8 cellular contexts compared by ENCODE assay signal in the genomic region with DNA sequence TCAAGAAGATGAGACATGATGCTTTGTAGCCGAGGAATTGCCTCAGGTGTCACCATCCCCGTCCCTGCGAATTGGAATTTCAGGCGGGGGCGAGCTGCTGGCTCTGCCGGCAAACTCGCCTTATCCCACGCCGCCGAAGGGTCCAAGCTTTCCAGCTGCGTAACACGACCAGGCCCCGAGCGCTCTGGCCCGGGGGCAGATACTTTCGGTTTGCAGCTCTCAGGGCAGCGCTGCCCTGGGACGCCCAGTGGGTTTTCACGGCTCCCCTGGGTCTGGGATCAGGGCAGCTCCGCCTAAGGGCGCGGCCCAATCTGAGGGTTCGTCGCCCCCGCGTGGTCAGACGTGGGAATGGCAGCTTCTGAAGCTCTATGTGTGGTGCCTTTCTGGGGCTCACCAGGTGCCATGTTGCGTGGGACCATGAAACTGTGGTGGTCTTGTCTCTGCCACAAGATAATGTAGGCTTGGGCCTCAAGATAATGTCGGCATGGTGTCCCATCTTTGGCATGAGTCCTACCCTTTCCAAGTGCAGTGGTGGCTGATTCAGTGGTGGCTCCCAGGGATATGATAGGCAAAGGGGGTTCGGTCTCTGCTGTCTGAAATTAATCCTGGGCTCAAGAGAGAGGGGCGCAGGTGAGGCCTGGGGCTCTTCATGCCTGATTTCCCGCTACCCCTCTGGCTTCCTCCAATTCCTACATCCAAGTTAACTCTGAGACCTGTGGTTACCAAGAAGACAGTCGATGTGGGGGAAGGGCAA. TPM values are rescaled to one million over a fixed set of nuclear protein-coding genes. Genes with fewer than 3 reads are reported as not detected.
A peak's percentile ranks its signal among the peaks of the same experiment; 100 is the strongest.
DNase-seq lines count a peak whose midpoint lies in the region; ATAC-seq and TF ChIP-seq lines count a peak whose summit lies in the region.

No MANE protein-coding gene starts in this region.

- H3K27ac ChIP-seq in right atrium auricular region (peak overlapping the region; percentile 68 to 82), psoas muscle (peak overlapping the region; percentile 72)

- H3K27me3 ChIP-seq in right atrium auricular region, result no peaks in the 10 kb centered on the region
- no peaks in the 10 kb centered on the region for H3K27me3 ChIP-seq in psoas muscle (ENCODE audit: insufficient read depth in 3 of 3, low read length in 2 of 3)

- no peaks in the 10 kb centered on the region for H3K4me1 ChIP-seq in right atrium auricular region
- peaks cover 7% of the 10 kb centered on the region for H3K4me1 ChIP-seq in psoas muscle

- ATAC-seq in psoas muscle, result peak; percentile 99 to 100 (median 99)

- no peaks in the 10 kb centered on the region for H3K9me3 Mint-ChIP-seq in T-helper 1 cell treated with Interleukin-12 subunit alpha and Interleukin-12 subunit beta and Interleukin-4 antibody, amounts not matched to agents 30 μg/mL and 1 μg/mL, for 36 hours

- 9 to 11% (median 10%) methylated on average over 33 of the region's 33 CpGs for WGBS in psoas muscle, 3 donors

- intact Hi-C loops in psoas muscle (cut with DNase I), result loop anchor here (1.0 to 5.0 kb wide), 6 partner anchors 63 to 335 kb away; partner anchors contain the start of gene SYS1 (in 1 of the 2)

- DNase-seq in EL, result peak; percentile 90
- DNase-seq in HCEC 1CT, result peak; percentile 76
- DNase-seq in NCI-H1092 (lab: John Stamatoyannopoulos, UW), result peak; percentile 76
- peak; percentile 33 to 94 (median 82) for DNase-seq in amygdala (lab: John Stamatoyannopoulos, UW)
- DNase-seq in right atrium auricular region (ENCODE audit: low spot score), result peak; percentile 93
- peak; percentile 89 to 94 for DNase-seq in psoas muscle
- peak; percentile 91 for DNase-seq in ureter (ENCODE audit: low spot score)

- no peak overlapping the region for H3K27ac Mint-ChIP-seq in T-helper 1 cell treated with Interleukin-12 subunit alpha and Interleukin-12 subunit beta and Interleukin-4 antibody, amounts not matched to agents 30 μg/mL and 1 μg/mL, for 36 hours

- H3K4me3 ChIP-seq in right atrium auricular region, result peak overlapping the region; percentile 37 to 62
- H3K4me3 ChIP-seq in psoas muscle, result peak overlapping the region; percentile 83

- no peaks in the 10 kb centered on the region for H3K27me3 Mint-ChIP-seq in T-helper 1 cell treated with Interleukin-12 subunit alpha and Interleukin-12 subunit beta and Interleukin-4 antibody, amounts not matched to agents 30 μg/mL and 1 μg/mL, for 36 hours (ENCODE audit: low read depth)

- peaks cover 12% of the 10 kb centered on the region for H3K36me3 Mint-ChIP-seq in T-helper 1 cell treated with Interleukin-12 subunit alpha and Interleukin-12 subunit beta and Interleukin-4 antibody, amounts not matched to agents 30 μg/mL and 1 μg/mL, for 36 hours (ENCODE audit: low read depth)

- H3K9me3 ChIP-seq in right atrium auricular region (no peaks in the 10 kb centered on the region), psoas muscle (no peaks in the 10 kb centered on the region)

- peaks cover 19% of the 10 kb centered on the region for H3K4me1 Mint-ChIP-seq in T-helper 1 cell treated with Interleukin-12 subunit alpha and Interleukin-12 subunit beta and Interleukin-4 antibody, amounts not matched to agents 30 μg/mL and 1 μg/mL, for 36 hours (ENCODE audit: low read depth)

- H3K36me3 ChIP-seq in right atrium auricular region (no peaks in the 10 kb centered on the region), psoas muscle (ENCODE audit: insufficient read depth in 1 of 2, low read depth in 1 of 2) (no peaks in the 10 kb centered on the region)

- H3K4me3 Mint-ChIP-seq in T-helper 1 cell treated with Interleukin-12 subunit alpha and Interleukin-12 subunit beta and Interleukin-4 antibody, amounts not matched to agents 30 μg/mL and 1 μg/mL, for 36 hours, result peak overlapping the region; percentile 72

- TF ChIP-seq CTCF in right atrium auricular region (IDR thresholded peaks at IDR 0.05), result peak; percentile 96 to 99
- TF ChIP-seq CTCF in psoas muscle (IDR thresholded peaks at IDR 0.05), result peak; percentile 97

RNA-seq across cellular contexts. Expression of gene PIGT, which starts 21.0 kb away (rescaled TPM):
- total RNA-seq in right atrium auricular region, result 100 to 1,000 TPM; 140 to 168 TPM
- total RNA-seq in psoas muscle, result 10 to 100 TPM; 48.0 to 74.9 (median 57.1) TPM
- 100 to 1,000 TPM in 1 of 3 donors, 10 to 100 TPM in 2; 57.3 to 113 (median 94.7) TPM for polyA plus RNA-seq in psoas muscle
- total RNA-seq in ureter, result 94.3 TPM

RNA-seq across cellular contexts. Expression of gene DBNDD2, which starts 28.8 kb away (rescaled TPM):
- total RNA-seq in right atrium auricular region (100 to 1,000 TPM; 139 to 159 TPM), psoas muscle (100 to 1,000 TPM; 108 to 180 (median 163) TPM), ureter (63.0 TPM)
- polyA plus RNA-seq in psoas muscle, result 100 to 1,000 TPM; 151 to 230 (median 162) TPM

RNA-seq across cellular contexts. Expression of gene WFDC2, which starts 32.6 kb away (rescaled TPM):
- 10 to 100 TPM in 1 of 2 donors, not detected in 1; 12.4 TPM for total RNA-seq in right atrium auricular region
- under 1 TPM in 2 of 4 donors, not detected in 2; 0.44 to 0.74 TPM for total RNA-seq in psoas muscle
- under 1 TPM in 2 of 3 donors, not detected in 1; 0.22 to 0.31 TPM for polyA plus RNA-seq in psoas muscle
- total RNA-seq in ureter, result 244 TPM

RNA-seq across cellular contexts. Expression of gene TP53TG5, which starts 58.8 kb away (rescaled TPM):
- not detected for total RNA-seq in right atrium auricular region
- under 1 TPM in 2 of 4 donors, not detected in 2; 0.38 to 0.69 TPM for total RNA-seq in psoas muscle
- polyA plus RNA-seq in psoas muscle, result 1 to 10 TPM in 1 of 3 donors, under 1 TPM in 2; 0.12 to 1.0 (median 0.16) TPM
- total RNA-seq in ureter, result 1.2 TPM

Comparison
In these comparisons a context has a peak if more than half of its experiments do, and no peak if none do; other contexts are left out.
1. Peak in every context shown above with its lines: DNase-seq, ATAC-seq, H3K4me3 ChIP-seq and H3K27ac ChIP-seq.
2. RNA of gene WFDC2, which starts 32.6 kb away (total RNA-seq): 244 TPM in ureter (single experiment); 12.4 TPM in right atrium auricular region and 0.44 to 0.74 TPM in psoas muscle; every median in the first group is over 10 times any median in the second.